1 cellular context compared by ENCODE assay signal in the genomic region with DNA sequence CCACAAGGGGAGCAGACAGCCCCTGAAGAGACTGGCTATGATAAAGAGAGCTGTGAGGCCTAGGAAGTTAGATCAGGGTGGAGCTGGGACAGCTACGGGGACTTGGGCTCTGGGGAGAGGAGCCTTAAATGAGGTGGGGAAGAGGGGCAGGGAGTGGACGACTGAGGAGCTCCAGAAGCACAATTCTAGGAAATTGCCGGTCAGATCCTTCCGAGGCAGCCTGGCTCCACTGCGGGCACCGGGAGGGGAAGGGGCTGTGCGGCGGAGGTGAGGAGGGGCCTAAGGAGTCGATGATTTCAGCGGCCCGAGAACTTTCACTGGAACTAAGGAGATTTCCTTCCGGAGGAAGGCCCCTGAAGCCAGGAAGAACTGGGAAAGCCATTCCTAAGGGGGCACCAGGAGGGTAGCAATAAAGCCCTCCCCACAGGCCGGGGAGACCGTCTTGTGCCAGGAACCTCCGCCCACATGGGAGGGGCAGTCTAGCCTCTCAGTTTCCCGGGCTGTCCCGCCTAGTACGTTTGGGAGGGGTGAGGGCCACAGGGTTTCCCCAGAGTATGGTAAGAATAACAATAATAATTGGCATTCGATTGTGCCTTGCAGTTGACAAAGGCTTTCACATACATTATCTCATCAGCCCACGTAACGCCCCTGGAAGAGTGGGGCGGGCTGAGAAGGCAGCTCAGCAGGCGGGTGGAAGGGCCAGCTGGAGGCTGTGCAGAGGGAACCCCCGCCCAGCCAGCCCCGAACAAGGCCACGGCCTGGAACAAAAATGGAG.
A peak's percentile ranks its signal among the peaks of the same experiment; 100 is the strongest.
TF ChIP-seq lines count a peak whose summit lies in the region.

No MANE protein-coding gene starts in this region.

TF ChIP-seq in endothelial cell of umbilical vein, 7 proteins besides CTCF, POLR2A, EP300 and RAD21:
- TF ChIP-seq MYC (IDR thresholded peaks at IDR 0.05; ENCODE audit: low read depth, low read length): no peak
- TF ChIP-seq JUN (IDR thresholded peaks at IDR 0.05; ENCODE audit: borderline replicate concordance, insufficient read depth, insufficient read length, low read depth): no peak
- TF ChIP-seq, protein P1, sequence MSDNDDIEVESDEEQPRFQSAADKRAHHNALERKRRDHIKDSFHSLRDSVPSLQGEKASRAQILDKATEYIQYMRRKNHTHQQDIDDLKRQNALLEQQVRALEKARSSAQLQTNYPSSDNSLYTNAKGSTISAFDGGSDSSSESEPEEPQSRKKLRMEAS (IDR thresholded peaks at IDR 0.05; ENCODE audit: insufficient read depth, insufficient read length): no peak
- TF ChIP-seq GATA2 (IDR thresholded peaks at IDR 0.05; ENCODE audit: insufficient read depth, insufficient read length, low read depth, low read length): no peak
- TF ChIP-seq EZH2 (IDR thresholded peaks at IDR 0.05; ENCODE audit: borderline replicate concordance, low read depth, low read length, severe bottlenecking): no peak
- peak; percentile 51 for TF ChIP-seq POLR2AphosphoS5 (IDR thresholded peaks at IDR 0.05; ENCODE audit: insufficient read depth, low read depth, low read length)
